ENCODE assay signal across 20 cellular contexts in the genomic region with DNA sequence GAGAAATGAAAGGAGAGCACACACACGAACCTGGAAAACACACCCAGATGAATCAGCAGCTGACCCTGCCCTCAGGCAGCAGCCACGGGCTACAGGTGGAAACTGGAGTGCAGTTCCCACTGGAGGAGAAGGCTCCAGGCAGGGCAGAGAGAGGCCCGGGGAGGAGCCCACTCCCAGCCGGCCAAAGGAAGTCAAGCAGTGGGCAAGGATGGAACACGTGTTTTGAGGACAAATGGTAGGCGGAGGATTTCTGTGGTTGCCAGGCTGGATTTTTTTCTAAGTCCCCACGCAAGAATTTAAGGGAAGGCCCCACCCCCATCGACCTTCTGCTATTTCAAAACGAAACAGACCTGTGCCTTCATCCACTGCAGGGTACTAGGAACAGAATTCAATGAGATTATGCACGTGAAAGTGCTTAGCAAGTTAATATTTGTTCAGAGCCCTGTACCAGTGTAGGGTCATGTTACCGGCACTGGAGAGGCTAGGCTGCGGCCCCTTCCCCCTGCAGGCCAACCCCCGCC. TPM values are rescaled to one million over a fixed set of nuclear protein-coding genes. Genes with fewer than 3 reads are reported as not detected.
DNase-seq lines count a peak whose midpoint lies in the region; ATAC-seq, FAIRE-seq and TF ChIP-seq lines count a peak whose summit lies in the region.
"Had no signal": no experiment of that assay in that cellular context is flagged by ENCODE, and none has a peak within 500 bp of the region (broad histone marks: within the 10 kb centered on the region; RNA-seq: fewer than 3 reads in every experiment).

No MANE protein-coding gene starts in this region.

- intact Hi-C loops in heart left ventricle (cut with DNase I) (no loop called here), Right ventricle myocardium inferior (cut with DNase I) (loop anchor here (2.0 kb wide), 1 partner anchor 35 kb away; no protein-coding TSS in a partner anchor), vagina (cut with DNase I) (no loop called here)

- no peak overlapping the region for H3K18ac ChIP-seq in mesendoderm (ENCODE audit: low read length)

- no peak overlapping the region for H2BK15ac ChIP-seq in mesendoderm (replicated peaks; ENCODE audit: low read depth)

- peak in 1 of 5 donors; percentile 31 for DNase-seq in heart left ventricle
- no peak for DNase-seq in Right ventricle myocardium inferior (ENCODE audit: missing footprints)
- peak; percentile 12 for DNase-seq in bronchial epithelial cell (ENCODE audit: low read depth)
- DNase-seq in mesendoderm, result peak; percentile 14
- no peak for DNase-seq in vagina (ENCODE audit: extremely low spot score in 2 of 2)
- DNase-seq in RPMI8226, result no peak
- DNase-seq in MG63, result no peak
- DNase-seq: ACHN; activated CD4-positive, alpha-beta T cell treated with anti-CD3 and anti-CD28 coated beads for 48 hours; activated T-cell treated with anti-CD3 and anti-CD28 coated beads, Interleukin-2, amount 50 U/mL, for 48 hours; CD8-positive, alpha-beta memory T cell; immature natural killer cell; naive B cell; NCI-H1436 treated with DMSO at 0.1 percent for 48 hours; NCI-H526 treated with DMSO at 0.1 percent for 48 hours; SIG-M5 had no signal

- H3K27ac ChIP-seq in heart left ventricle (peak overlapping the region in 10 of 12 donors; percentile 8 to 68 (median 54)), mesendoderm (ENCODE audit: low read depth, low read length) (no peak overlapping the region), vagina (no peak overlapping the region)
- H3K27ac ChIP-seq: epithelial cell of prostate, gastroesophageal sphincter had no signal

- H3K56ac ChIP-seq in mesendoderm (ENCODE audit: low read length), result no peak overlapping the region

- no peak overlapping the region for H3K4ac ChIP-seq in mesendoderm (ENCODE audit: low read depth, low read length)

- H3K79me1 ChIP-seq in mesendoderm (ENCODE audit: low read length), result peaks cover 5% of the 10 kb centered on the region

- H3K4me1 ChIP-seq in heart left ventricle, result peaks cover 0 to 67% (median 13%) of the 10 kb centered on the region in 12 donors
- no peaks in the 10 kb centered on the region for H3K4me1 ChIP-seq in mesendoderm (ENCODE audit: control insufficient read depth, low read depth, low read length)
- H3K4me1 ChIP-seq in vagina, result peaks cover 15% of the 10 kb centered on the region

- H2AK5ac ChIP-seq in mesendoderm (ENCODE audit: low read length), result no peak overlapping the region

- peaks cover 65% of the 10 kb centered on the region for H3K79me2 ChIP-seq in mesendoderm (ENCODE audit: control insufficient read depth, insufficient read depth, low read length)

- H2BK5ac ChIP-seq in mesendoderm (ENCODE audit: low read length), result no peak overlapping the region

- no peak overlapping the region for H3K9ac ChIP-seq in mesendoderm (ENCODE audit: low read length)

- TF ChIP-seq POLR2A in heart left ventricle (IDR thresholded peaks at IDR 0.05) (no peak), vagina (IDR thresholded peaks at IDR 0.05) (no peak)

- no peak overlapping the region for H4K5ac ChIP-seq in mesendoderm (ENCODE audit: low read length)

- H3K4me3 ChIP-seq in heart left ventricle (no peak overlapping the region), bronchial epithelial cell (ENCODE audit: low read depth, low read length) (no peak overlapping the region), mesendoderm (ENCODE audit: low read length) (no peak overlapping the region), vagina (no peak overlapping the region), MG63 (no peak overlapping the region)
- H3K4me3 ChIP-seq: gastroesophageal sphincter had no signal

- FAIRE-seq in bronchial epithelial cell (lab: Jason Lieb, UNC), result no peak
- FAIRE-seq: GM12892 had no signal

- ATAC-seq in heart left ventricle (peak in 1 of 4 donors; percentile 20), Right ventricle myocardium inferior (no peak), HG03095 (IDR thresholded peaks at IDR 0.05; ENCODE audit: unreplicated experiment) (no peak)
- ATAC-seq: gastroesophageal sphincter had no signal

- no peak overlapping the region for H2BK120ac ChIP-seq in mesendoderm (ENCODE audit: low read depth, low read length)

- no peaks in the 10 kb centered on the region for H3K36me3 ChIP-seq in heart left ventricle
- peaks cover 2% of the 10 kb centered on the region for H3K36me3 ChIP-seq in bronchial epithelial cell (ENCODE audit: control insufficient read depth, insufficient read depth, low read length)
- no peaks in the 10 kb centered on the region for H3K36me3 ChIP-seq in mesendoderm (ENCODE audit: control insufficient read depth, insufficient read depth, low read length)
- H3K36me3 ChIP-seq in vagina, result no peaks in the 10 kb centered on the region
- H3K36me3 ChIP-seq in MG63, result no peaks in the 10 kb centered on the region
- H3K36me3 ChIP-seq: gastroesophageal sphincter had no signal

- 28 to 52% (median 46%) methylated on average over 9 to 13 of the region's 13 CpGs for WGBS in heart left ventricle, 4 donors
- no CpG with 5 or more reads among the region's 13 CpGs for WGBS in mesendoderm (ENCODE audit: extremely low coverage, insufficient coverage, low lambda C conversion rate)

- no peak overlapping the region for H3K23ac ChIP-seq in mesendoderm (ENCODE audit: low read length)

- TF ChIP-seq CTCF in heart left ventricle (IDR thresholded peaks at IDR 0.05) (no peak), bronchial epithelial cell (IDR thresholded peaks at IDR 0.05; ENCODE audit: insufficient read depth, low read length, severe bottlenecking) (no peak), vagina (IDR thresholded peaks at IDR 0.05) (no peak)

- no peak overlapping the region for H3K4me2 ChIP-seq in mesendoderm (ENCODE audit: low read length)

- H4K8ac ChIP-seq in mesendoderm (ENCODE audit: low read depth, low read length), result no peak overlapping the region

- H3K27me3 ChIP-seq in heart left ventricle, result peaks cover 0 to 26% (median 7%) of the 10 kb centered on the region in 9 donors
- no peaks in the 10 kb centered on the region for H3K27me3 ChIP-seq in bronchial epithelial cell (ENCODE audit: control insufficient read depth, insufficient read depth, low read length)
- no peaks in the 10 kb centered on the region for H3K27me3 ChIP-seq in mesendoderm (ENCODE audit: insufficient read depth, low read length, poor library complexity)
- no peaks in the 10 kb centered on the region for H3K27me3 ChIP-seq in vagina
- H3K27me3 ChIP-seq in MG63, result no peaks in the 10 kb centered on the region

- no peaks in the 10 kb centered on the region for H3K9me3 ChIP-seq in heart left ventricle
- H3K9me3 ChIP-seq in vagina, result no peaks in the 10 kb centered on the region
- H3K9me3 ChIP-seq in MG63, result no peaks in the 10 kb centered on the region
- H3K9me3 ChIP-seq: gastroesophageal sphincter had no signal

RNA-seq across cellular contexts. Expression of gene EPB41L4B, which starts 6.8 kb away (rescaled TPM):
- total RNA-seq in heart left ventricle (10 to 100 TPM in 5 of 9 donors, 1 to 10 TPM in 4; 3.8 to 16.5 (median 10.1) TPM), Right ventricle myocardium inferior (8.1 TPM), bronchial epithelial cell (30.3 and 47.7 TPM in 2 replicates), vagina (4.7 TPM)
- 1 to 10 TPM in 1 of 2 donors, under 1 TPM in 1; 0.71 to 3.4 TPM for polyA plus RNA-seq in heart left ventricle
- 13.5 TPM for polyA plus RNA-seq in mesendoderm (2013, experiment 1 of 2)
- polyA plus RNA-seq in mesendoderm (2013, experiment 2 of 2), result 14.1 TPM
- 2.0 and 3.1 TPM in 2 replicates for total RNA-seq in MG63 (2014; rRNA removed; shearing (Covaris generic); ENCODE audit: low replicate concordance)
- polyA plus RNA-seq: CD8-positive, alpha-beta memory T cell; immature natural killer cell had no signal

Comparison
In these comparisons a context has a peak if more than half of its experiments do, and no peak if none do; other contexts are left out.
1. DNase-seq: peak in bronchial epithelial cell (single experiment) and mesendoderm (single experiment); none in Right ventricle myocardium inferior (single experiment), vagina (0 of 2), RPMI8226 (single experiment) and MG63 (single experiment).
2. H3K27ac ChIP-seq: peak in heart left ventricle (10 of 12); none in mesendoderm (single experiment) and vagina (single experiment).